Comparison of ENCODE assay signal across 1 cellular context in the genomic region with DNA sequence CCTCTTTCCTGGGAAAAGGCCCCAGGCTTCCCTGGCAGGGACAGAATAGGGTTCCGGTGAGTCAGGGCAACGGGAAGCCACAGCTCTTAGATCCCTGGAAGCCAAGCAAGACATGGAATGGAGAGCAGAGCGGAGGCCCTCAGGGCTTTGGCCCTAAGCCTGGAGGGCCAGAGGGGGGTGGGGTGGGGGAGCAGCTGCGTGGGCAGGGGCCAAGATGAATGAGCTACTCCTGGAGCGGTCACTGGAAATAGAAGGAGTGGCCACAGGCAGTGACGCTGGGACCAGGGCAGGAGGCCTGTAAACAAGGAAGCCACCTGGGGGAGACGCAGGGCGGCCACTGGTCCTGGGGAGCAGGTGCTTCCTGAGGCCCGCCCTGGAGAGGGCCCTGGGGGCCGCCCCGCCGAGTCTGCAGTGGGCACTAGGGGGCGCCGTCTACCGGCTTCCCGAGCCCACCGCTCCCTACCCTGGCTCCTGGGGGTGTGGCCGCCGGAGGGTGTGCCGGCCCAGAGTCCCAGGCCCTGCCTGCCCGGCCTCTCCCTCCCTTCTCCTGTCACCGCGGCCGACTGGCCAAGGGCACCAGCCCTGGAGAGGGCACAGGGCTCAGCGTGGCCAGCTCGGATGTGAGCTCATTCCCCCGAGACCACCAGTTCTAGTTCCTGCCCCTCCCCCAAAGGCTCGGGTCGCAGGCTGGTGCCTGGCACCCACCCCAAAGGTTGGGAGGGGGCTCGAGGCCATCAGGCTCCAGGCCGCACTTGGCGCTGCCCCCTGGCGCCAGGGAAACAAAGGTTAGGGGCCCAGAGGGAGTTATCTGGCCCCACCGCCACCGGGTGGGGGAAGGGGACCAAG.
TF ChIP-seq lines count a peak whose summit lies in the region.

No MANE protein-coding gene starts in this region.

TF ChIP-seq in HepG2, 621 proteins besides CTCF, POLR2A, EP300 and RAD21 (continued from another document and continues in another):
- 0 out of 2 replicates have a peak, but pooled peaks have one; percentile 36 for TF ChIP-seq JUND (CRISPR knock-in tag; IDR thresholded peaks at IDR 0.05)
- TF ChIP-seq SOX13 (IDR thresholded peaks at IDR 0.05), result no peak
- peak in 1 of 2 experiments; percentile 7; a peak in 1 of 4 replicates for TF ChIP-seq SOX13 (CRISPR knock-in tag; conservative IDR thresholded peaks at IDR 0.05 in 1 of 2, IDR thresholded peaks at IDR 0.05 in 1 of 2)
- TF ChIP-seq SIN3A (IDR thresholded peaks at IDR 0.05; ENCODE audit: borderline replicate concordance, low read depth, low read length), result peak; percentile 85; the same call in 1 of the 2 replicates
- peak; percentile 53; the same call in 1 of the 2 replicates for TF ChIP-seq ZNF747 (CRISPR knock-in tag; IDR thresholded peaks at IDR 0.05; ENCODE audit: borderline replicate concordance)
- no peak for TF ChIP-seq ELF4 (CRISPR knock-in tag; IDR thresholded peaks at IDR 0.05; ENCODE audit: borderline replicate concordance)
- TF ChIP-seq, protein P1, sequence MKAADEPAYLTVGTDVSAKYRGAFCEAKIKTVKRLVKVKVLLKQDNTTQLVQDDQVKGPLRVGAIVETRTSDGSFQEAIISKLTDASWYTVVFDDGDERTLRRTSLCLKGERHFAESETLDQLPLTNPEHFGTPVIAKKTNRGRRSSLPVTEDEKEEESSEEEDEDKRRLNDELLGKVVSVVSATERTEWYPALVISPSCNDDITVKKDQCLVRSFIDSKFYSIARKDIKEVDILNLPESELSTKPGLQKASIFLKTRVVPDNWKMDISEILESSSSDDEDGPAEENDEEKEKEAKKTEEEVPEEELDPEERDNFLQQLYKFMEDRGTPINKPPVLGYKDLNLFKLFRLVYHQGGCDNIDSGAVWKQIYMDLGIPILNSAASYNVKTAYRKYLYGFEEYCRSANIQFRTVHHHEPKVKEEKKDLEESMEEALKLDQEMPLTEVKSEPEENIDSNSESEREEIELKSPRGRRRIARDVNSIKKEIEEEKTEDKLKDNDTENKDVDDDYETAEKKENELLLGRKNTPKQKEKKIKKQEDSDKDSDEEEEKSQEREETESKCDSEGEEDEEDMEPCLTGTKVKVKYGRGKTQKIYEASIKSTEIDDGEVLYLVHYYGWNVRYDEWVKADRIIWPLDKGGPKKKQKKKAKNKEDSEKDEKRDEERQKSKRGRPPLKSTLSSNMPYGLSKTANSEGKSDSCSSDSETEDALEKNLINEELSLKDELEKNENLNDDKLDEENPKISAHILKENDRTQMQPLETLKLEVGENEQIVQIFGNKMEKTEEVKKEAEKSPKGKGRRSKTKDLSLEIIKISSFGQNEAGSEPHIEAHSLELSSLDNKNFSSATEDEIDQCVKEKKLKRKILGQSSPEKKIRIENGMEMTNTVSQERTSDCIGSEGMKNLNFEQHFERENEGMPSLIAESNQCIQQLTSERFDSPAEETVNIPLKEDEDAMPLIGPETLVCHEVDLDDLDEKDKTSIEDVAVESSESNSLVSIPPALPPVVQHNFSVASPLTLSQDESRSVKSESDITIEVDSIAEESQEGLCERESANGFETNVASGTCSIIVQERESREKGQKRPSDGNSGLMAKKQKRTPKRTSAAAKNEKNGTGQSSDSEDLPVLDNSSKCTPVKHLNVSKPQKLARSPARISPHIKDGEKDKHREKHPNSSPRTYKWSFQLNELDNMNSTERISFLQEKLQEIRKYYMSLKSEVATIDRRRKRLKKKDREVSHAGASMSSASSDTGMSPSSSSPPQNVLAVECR (CRISPR knock-in tag; IDR thresholded peaks at IDR 0.05; ENCODE audit: borderline replicate concordance), result peak; percentile 57; the same call in 1 of the 2 replicates
- TF ChIP-seq ZFP90 (CRISPR knock-in tag; IDR thresholded peaks at IDR 0.05; ENCODE audit: borderline replicate concordance), result peak; percentile 51; the same call in 1 of the 2 replicates
- no peak for TF ChIP-seq ZNF770 (CRISPR knock-in tag; IDR thresholded peaks at IDR 0.05)
- peak; percentile 66; the same call in 1 of the 2 replicates for TF ChIP-seq ZNF839 (CRISPR knock-in tag; IDR thresholded peaks at IDR 0.05; ENCODE audit: borderline replicate concordance)
- TF ChIP-seq SRSF4 (IDR thresholded peaks at IDR 0.05; ENCODE audit: low read depth, low read length, poor library complexity, severe bottlenecking), result no peak
- peak; percentile 79; the same call in 1 of the 2 replicates for TF ChIP-seq ZBTB42 (CRISPR knock-in tag; IDR thresholded peaks at IDR 0.05)
- TF ChIP-seq THYN1 (CRISPR knock-in tag; IDR thresholded peaks at IDR 0.05; ENCODE audit: borderline replicate concordance, low read depth), result no peak
- no peak for TF ChIP-seq SOX6 (IDR thresholded peaks at IDR 0.05)
- TF ChIP-seq SOX6 (CRISPR knock-in tag; IDR thresholded peaks at IDR 0.05), result peak; percentile 53
- TF ChIP-seq TP53 (CRISPR knock-in tag; conservative IDR thresholded peaks at IDR 0.05), result peak; percentile 70; the same call in 1 of the 2 replicates
- TF ChIP-seq JDP2 (CRISPR knock-in tag; IDR thresholded peaks at IDR 0.05; ENCODE audit: borderline replicate concordance), result no peak
- TF ChIP-seq ZNF468 (CRISPR knock-in tag; IDR thresholded peaks at IDR 0.05), result 0 out of 2 replicates have a peak, but pooled peaks have one; percentile 73
- TF ChIP-seq BRCA1 (CRISPR knock-in tag; IDR thresholded peaks at IDR 0.05), result 0 out of 2 replicates have a peak, but pooled peaks have one; percentile 34
- peak; percentile 99 for TF ChIP-seq KLF9 (CRISPR knock-in tag; IDR thresholded peaks at IDR 0.05; ENCODE audit: low read depth)
- TF ChIP-seq ZNF329 (CRISPR knock-in tag; IDR thresholded peaks at IDR 0.05; ENCODE audit: low read depth), result no peak
- peak; percentile 91; the same call in 1 of the 2 replicates for TF ChIP-seq ZBTB7A (CRISPR knock-in tag; IDR thresholded peaks at IDR 0.05)
- peak; percentile 85 for TF ChIP-seq SAP130 (CRISPR knock-in tag; IDR thresholded peaks at IDR 0.05; ENCODE audit: low read depth)
- peak; percentile 68; the same call in 1 of the 2 replicates for TF ChIP-seq HOXD1 (CRISPR knock-in tag; IDR thresholded peaks at IDR 0.05)
- no peak for TF ChIP-seq KMT2B (CRISPR knock-in tag; IDR thresholded peaks at IDR 0.05)
- 0 out of 2 replicates have a peak, but pooled peaks have one; percentile 40 for TF ChIP-seq ZNF772 (CRISPR knock-in tag; IDR thresholded peaks at IDR 0.05)
- TF ChIP-seq E2F1 (CRISPR knock-in tag; IDR thresholded peaks at IDR 0.05), result no peak
- TF ChIP-seq ZNF740 (CRISPR knock-in tag; IDR thresholded peaks at IDR 0.05), result 0 out of 2 replicates have a peak, but pooled peaks have one; percentile 41
- no peak for TF ChIP-seq ZNF691 (CRISPR knock-in tag; IDR thresholded peaks at IDR 0.05; ENCODE audit: borderline replicate concordance, low read depth)
- TF ChIP-seq KDM3A (CRISPR knock-in tag; IDR thresholded peaks at IDR 0.05; ENCODE audit: low read depth), result peak; percentile 84; the same call in 1 of the 2 replicates
- TF ChIP-seq PHB2 (IDR thresholded peaks at IDR 0.05; ENCODE audit: partially characterized antibody), result no peak
- TF ChIP-seq SUZ12 (IDR thresholded peaks at IDR 0.05; ENCODE audit: low read depth, low read length), result no peak
- TF ChIP-seq, protein P2, sequence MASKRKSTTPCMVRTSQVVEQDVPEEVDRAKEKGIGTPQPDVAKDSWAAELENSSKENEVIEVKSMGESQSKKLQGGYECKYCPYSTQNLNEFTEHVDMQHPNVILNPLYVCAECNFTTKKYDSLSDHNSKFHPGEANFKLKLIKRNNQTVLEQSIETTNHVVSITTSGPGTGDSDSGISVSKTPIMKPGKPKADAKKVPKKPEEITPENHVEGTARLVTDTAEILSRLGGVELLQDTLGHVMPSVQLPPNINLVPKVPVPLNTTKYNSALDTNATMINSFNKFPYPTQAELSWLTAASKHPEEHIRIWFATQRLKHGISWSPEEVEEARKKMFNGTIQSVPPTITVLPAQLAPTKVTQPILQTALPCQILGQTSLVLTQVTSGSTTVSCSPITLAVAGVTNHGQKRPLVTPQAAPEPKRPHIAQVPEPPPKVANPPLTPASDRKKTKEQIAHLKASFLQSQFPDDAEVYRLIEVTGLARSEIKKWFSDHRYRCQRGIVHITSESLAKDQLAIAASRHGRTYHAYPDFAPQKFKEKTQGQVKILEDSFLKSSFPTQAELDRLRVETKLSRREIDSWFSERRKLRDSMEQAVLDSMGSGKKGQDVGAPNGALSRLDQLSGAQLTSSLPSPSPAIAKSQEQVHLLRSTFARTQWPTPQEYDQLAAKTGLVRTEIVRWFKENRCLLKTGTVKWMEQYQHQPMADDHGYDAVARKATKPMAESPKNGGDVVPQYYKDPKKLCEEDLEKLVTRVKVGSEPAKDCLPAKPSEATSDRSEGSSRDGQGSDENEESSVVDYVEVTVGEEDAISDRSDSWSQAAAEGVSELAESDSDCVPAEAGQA (IDR thresholded peaks at IDR 0.05; ENCODE audit: low read depth), result no peak
- TF ChIP-seq, protein P2 (CRISPR knock-in tag; IDR thresholded peaks at IDR 0.05; ENCODE audit: borderline replicate concordance), result no peak
- peak; percentile 33; the same call in 1 of the 2 replicates for TF ChIP-seq RXRA (CRISPR knock-in tag; IDR thresholded peaks at IDR 0.05)
- peak; percentile 81 for TF ChIP-seq TBX2 (CRISPR knock-in tag; IDR thresholded peaks at IDR 0.05; ENCODE audit: borderline replicate concordance)
- TF ChIP-seq ASH2L (IDR thresholded peaks at IDR 0.05; ENCODE audit: insufficient read length, low read depth, low read length), result no peak
- peak; percentile 25; the same call in 1 of the 2 replicates for TF ChIP-seq MTA1 (CRISPR knock-in tag; IDR thresholded peaks at IDR 0.05; ENCODE audit: borderline replicate concordance)
- peak; percentile 21; the same call in 1 of the 2 replicates for TF ChIP-seq ZNF552 (CRISPR knock-in tag; IDR thresholded peaks at IDR 0.05; ENCODE audit: borderline replicate concordance)
- 0 out of 2 replicates have a peak, but pooled peaks have one; percentile 52 for TF ChIP-seq RFXAP (CRISPR knock-in tag; IDR thresholded peaks at IDR 0.05; ENCODE audit: borderline replicate concordance)
- TF ChIP-seq, protein P3, sequence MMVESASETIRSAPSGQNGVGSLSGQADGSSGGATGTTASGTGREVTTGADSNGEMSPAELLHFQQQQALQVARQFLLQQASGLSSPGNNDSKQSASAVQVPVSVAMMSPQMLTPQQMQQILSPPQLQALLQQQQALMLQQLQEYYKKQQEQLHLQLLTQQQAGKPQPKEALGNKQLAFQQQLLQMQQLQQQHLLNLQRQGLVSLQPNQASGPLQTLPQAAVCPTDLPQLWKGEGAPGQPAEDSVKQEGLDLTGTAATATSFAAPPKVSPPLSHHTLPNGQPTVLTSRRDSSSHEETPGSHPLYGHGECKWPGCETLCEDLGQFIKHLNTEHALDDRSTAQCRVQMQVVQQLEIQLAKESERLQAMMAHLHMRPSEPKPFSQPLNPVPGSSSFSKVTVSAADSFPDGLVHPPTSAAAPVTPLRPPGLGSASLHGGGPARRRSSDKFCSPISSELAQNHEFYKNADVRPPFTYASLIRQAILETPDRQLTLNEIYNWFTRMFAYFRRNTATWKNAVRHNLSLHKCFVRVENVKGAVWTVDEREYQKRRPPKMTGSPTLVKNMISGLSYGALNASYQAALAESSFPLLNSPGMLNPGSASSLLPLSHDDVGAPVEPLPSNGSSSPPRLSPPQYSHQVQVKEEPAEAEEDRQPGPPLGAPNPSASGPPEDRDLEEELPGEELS (CRISPR knock-in tag; IDR thresholded peaks at IDR 0.05), result 0 out of 2 replicates have a peak, but pooled peaks have one; percentile 18
- no peak for TF ChIP-seq ZBTB1 (CRISPR knock-in tag; IDR thresholded peaks at IDR 0.05; ENCODE audit: borderline replicate concordance)
